ENCODE assay signal across 12 cellular contexts in genomic region chr10:13282348-13282747, GRCh38. TPM values are rescaled to one million over a fixed set of nuclear protein-coding genes. Genes with fewer than 3 reads are reported as not detected.
"Had no signal": no experiment of that assay in that cellular context is flagged by ENCODE, and none has a peak within 500 bp of the region (broad histone marks: within the 10 kb centered on the region; RNA-seq: fewer than 3 reads in every experiment).

No MANE protein-coding gene starts in this region.

RNA-seq across cellular contexts. Expression of gene UCMA, which starts 48.2 kb away (rescaled TPM):
- total RNA-seq: OCI-LY7, PC-3, PC-9, Peyer's patch, Right ventricle myocardium inferior, Right ventricle myocardium superior, RPMI7951, SJCRH30, SJSA1, SK-MEL-5, T-cell had no signal
- polyA plus RNA-seq: SK-N-SH had no signal
